Comparison of ENCODE assay signal across 8 cellular contexts in the genomic region with DNA sequence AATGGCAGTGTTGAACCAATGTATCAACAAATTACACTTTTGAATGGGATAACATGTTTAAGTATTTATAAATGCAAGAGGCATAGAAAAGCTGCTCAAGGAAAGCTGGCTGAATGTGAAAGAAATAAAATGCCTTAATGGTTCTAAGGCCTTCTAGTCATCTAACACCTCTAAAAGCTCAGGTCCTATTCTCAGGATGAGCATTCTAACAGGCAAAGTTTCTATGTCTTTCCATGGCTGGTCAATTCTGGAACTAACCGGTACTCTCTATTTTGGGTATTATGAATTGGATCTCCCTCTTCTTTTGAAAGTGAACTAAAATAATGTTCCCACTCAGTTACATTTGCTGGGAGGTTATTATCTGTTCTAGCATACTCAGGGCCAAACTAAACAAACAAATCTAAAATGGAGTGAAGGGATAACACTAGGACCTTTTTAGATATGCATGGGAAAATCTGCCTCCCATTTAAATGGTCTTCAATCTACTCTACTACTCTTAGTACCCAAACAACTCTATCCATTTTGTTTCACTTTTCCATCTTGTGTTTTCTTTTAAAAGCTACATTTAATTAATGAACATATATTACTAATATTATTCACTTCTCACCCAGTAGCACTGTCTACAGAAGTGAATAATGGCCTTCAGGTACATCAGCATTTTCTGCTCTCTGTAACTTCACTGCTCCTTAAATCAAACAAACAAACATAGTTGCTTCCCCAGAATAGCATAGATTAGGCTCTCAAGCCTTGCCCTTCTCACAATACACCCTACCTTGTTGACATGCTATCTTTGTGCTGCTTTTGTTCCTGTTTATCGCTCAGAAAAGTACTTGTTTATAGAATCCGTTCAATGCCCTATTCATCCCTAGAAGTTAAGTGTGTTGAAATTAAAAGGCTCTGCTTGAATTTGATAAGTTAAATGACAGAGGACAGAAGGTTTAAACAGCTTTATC. TPM values are rescaled to one million over a fixed set of nuclear protein-coding genes. Genes with fewer than 3 reads are reported as not detected.
DNase-seq lines count a peak whose midpoint lies in the region; ATAC-seq and TF ChIP-seq lines count a peak whose summit lies in the region.

No MANE protein-coding gene starts in this region.

- no peaks in the 10 kb centered on the region for H3K27me3 ChIP-seq in CD8-positive, alpha-beta T cell (ENCODE audit: insufficient read depth, low read length)

- H3K4me1 ChIP-seq in CD8-positive, alpha-beta T cell (ENCODE audit: insufficient read depth, low read length), result peaks cover 15% of the 10 kb centered on the region

- DNase-seq in CD8-positive, alpha-beta T cell, result no peak
- DNase-seq in LHCN-M2 (ENCODE audit: low read depth), result peak; percentile 28
- no peak for DNase-seq in nephron progenitor cell
- DNase-seq in activated gamma-delta T cell treated with Interleukin-2 at 50 U/mL for 16 hours, result no peak
- DNase-seq in OCI-M2 (lab: John Stamatoyannopoulos, UW; ENCODE audit: unreplicated experiment), result no peak
- no peak for DNase-seq in posterior cingulate gyrus
- no peak for DNase-seq in SIG-M5 (lab: John Stamatoyannopoulos, UW)

- H3K9me3 Mint-ChIP-seq in CD8-positive, alpha-beta T cell, result no peaks in the 10 kb centered on the region
- no peaks in the 10 kb centered on the region for H3K9me3 Mint-ChIP-seq in nephron progenitor cell

- H3K27me3 Mint-ChIP-seq in CD8-positive, alpha-beta T cell (ENCODE audit: low read depth), result no peaks in the 10 kb centered on the region
- H3K27me3 Mint-ChIP-seq in nephron progenitor cell (ENCODE audit: low read depth, poor library complexity), result peaks cover 2% of the 10 kb centered on the region

- peaks cover 64% of the 10 kb centered on the region for H3K36me3 Mint-ChIP-seq in CD8-positive, alpha-beta T cell
- H3K36me3 Mint-ChIP-seq in nephron progenitor cell (ENCODE audit: low read depth), result peaks cover 68% of the 10 kb centered on the region

- intact Hi-C loops in CD8-positive, alpha-beta T cell (cut with DNase I, micrococcal nuclease), result loop anchor here in 1 of 2 experiments (1.0 to 5.0 kb wide), 3 partner anchors 8 to 35 kb away; no protein-coding TSS in a partner anchor
- intact Hi-C loops in posterior cingulate gyrus (cut with DNase I), result no loop called here

- peak overlapping the region; percentile 78 for H3K27ac Mint-ChIP-seq in CD8-positive, alpha-beta T cell
- H3K27ac Mint-ChIP-seq in nephron progenitor cell, result peak overlapping the region; percentile 15

- no peak for TF ChIP-seq CTCF in CD8-positive, alpha-beta T cell (IDR thresholded peaks at IDR 0.05)
- TF ChIP-seq CTCF in nephron progenitor cell (IDR thresholded peaks at IDR 0.05), result no peak

- ATAC-seq in CD8-positive, alpha-beta T cell, result no peak

- CTCF ChIA-PET in CD8-positive, alpha-beta T cell (lab: Charles Lee), result interaction anchor here (1.1 kb wide), 1 partner anchor 14 kb away, joined by 3 read pairs; no protein-coding TSS in a partner anchor

- no peak overlapping the region for H3K4me3 Mint-ChIP-seq in CD8-positive, alpha-beta T cell
- H3K4me3 Mint-ChIP-seq in nephron progenitor cell, result no peak overlapping the region

- H3K36me3 ChIP-seq in CD8-positive, alpha-beta T cell (ENCODE audit: insufficient read depth, low read length), result no peaks in the 10 kb centered on the region

- H3K4me1 Mint-ChIP-seq in CD8-positive, alpha-beta T cell (ENCODE audit: low read depth), result peaks cover 71% of the 10 kb centered on the region
- peaks cover 14% of the 10 kb centered on the region for H3K4me1 Mint-ChIP-seq in nephron progenitor cell

- no peak overlapping the region for H3K4me3 ChIP-seq in CD8-positive, alpha-beta T cell (ENCODE audit: low read depth, low read length)

- POLR2A ChIA-PET in CD8-positive, alpha-beta T cell (lab: Charles Lee), result interaction anchor here (1.1 to 1.5 kb wide), 4 partner anchors 12 to 21 kb away, joined by 3 read pairs; no protein-coding TSS in a partner anchor

- H3K27ac ChIP-seq in CD8-positive, alpha-beta T cell (ENCODE audit: low read depth, low read length), result no peak overlapping the region
- H3K27ac ChIP-seq in cingulate gyrus (ENCODE audit: low read depth, low read length), result peak overlapping the region; percentile 6

- no peaks in the 10 kb centered on the region for H3K9me3 ChIP-seq in CD8-positive, alpha-beta T cell (ENCODE audit: low read length)

RNA-seq across cellular contexts. Expression of a gene that starts 46.4 kb away (rescaled TPM):
- 100 to 1,000 TPM; 133 to 140 TPM for total RNA-seq in CD8-positive, alpha-beta T cell
- total RNA-seq in LHCN-M2 (2014; rRNA removed), result 13.9 and 15.7 TPM in 2 replicates
- polyA plus RNA-seq in LHCN-M2 (2012), result 8.2 TPM
